ENCODE assay signal across 38 cellular contexts in genomic region chr19:50447750-50448149, GRCh38. TPM values are rescaled to one million over a fixed set of nuclear protein-coding genes. Genes with fewer than 3 reads are reported as not detected.
"Had no signal": no experiment of that assay in that cellular context is flagged by ENCODE, and none has a peak within 500 bp of the region (broad histone marks: within the 10 kb centered on the region; RNA-seq: fewer than 3 reads in every experiment).

No MANE protein-coding gene starts in this region.

- DNase-seq: Karpas-422, Kasumi-1, MG63, MM.1S, MV-4-11, NCI-H1048, NCI-H1092, NCI-H1092 treated with DMSO at 0.1 percent for 48 hours, NCI-H1105, NCI-H1105 treated with DMSO at 0.1 percent for 48 hours, NCI-H1417, NCI-H1417 treated with DMSO at 0.1 percent for 48 hours, NCI-H1436, NCI-H1436 treated with DMSO at 0.1 percent for 48 hours, NCI-H146, NCI-H1694, NCI-H1694 treated with DMSO at 0.1 percent for 48 hours, NCI-H187, NCI-H187 treated with DMSO at 0.1 percent for 48 hours, NCI-H1930, NCI-H2029, NCI-H2029 treated with DMSO at 0.1 percent for 48 hours, NCI-H2081, NCI-H2081 treated with DMSO at 0.1 percent for 48 hours, NCI-H2107, NCI-H2171, NCI-H2171 treated with DMSO at 0.1 percent for 48 hours, NCI-H2227 treated with DMSO at 0.1 percent for 48 hours, NCI-H226, NCI-H345, NCI-H446, NCI-H446 treated with DMSO at 0.1 percent for 48 hours, NCI-H510A, NCI-H510A treated with DMSO at 0.1 percent for 48 hours had no signal

- H3K9me3 ChIP-seq: MG63 had no signal

- H3K4me3 ChIP-seq: MG63 had no signal

- H3K36me3 ChIP-seq: MG63 had no signal

RNA-seq across cellular contexts. Expression of gene MYBPC2, which starts 15.1 kb away (rescaled TPM):
- total RNA-seq: M059J, MCF 10A, NCI-H460 had no signal

RNA-seq across cellular contexts. Expression of gene SPIB, which starts 29.0 kb away (rescaled TPM):
- total RNA-seq: LHCN-M2, M059J, MCF 10A, NCI-H460 had no signal
